Comparison of ENCODE assay signal across 18 cellular contexts in the genomic region with DNA sequence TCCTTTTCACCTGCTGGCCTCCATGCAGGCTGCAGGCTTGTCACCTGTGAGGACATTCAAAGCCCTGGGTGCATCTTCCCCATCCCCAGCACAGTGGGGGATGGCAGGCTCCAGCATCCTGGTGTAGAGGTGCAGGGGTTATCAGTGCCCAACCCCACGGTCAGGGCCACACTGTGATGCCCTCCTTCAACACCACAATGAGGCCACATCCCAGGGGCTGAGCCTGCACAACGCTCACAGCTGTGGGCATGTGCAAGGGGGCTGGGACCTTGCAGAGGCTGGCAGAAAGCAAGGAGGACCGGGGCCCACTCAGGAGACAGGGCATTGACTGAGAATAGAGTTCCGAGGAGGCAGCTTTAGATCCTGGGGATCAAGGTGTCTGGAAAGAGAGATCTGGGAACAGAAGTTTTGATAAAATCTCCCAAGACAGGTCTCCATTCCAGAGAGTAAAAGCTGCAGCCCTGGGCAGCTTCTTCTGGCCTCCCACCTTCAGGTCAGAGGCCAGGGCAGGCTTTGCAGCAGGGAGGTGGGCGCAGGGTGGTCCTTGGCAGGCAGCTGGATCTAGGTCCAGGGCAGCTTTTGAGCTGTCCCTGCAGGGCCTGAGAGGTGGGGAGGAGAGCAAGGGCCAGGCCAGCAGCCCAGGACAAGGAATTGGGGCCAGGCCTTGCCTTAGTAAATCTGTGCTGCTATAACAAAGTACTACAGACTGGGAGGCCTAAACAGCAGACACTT.
A peak's percentile ranks its signal among the peaks of the same experiment; 100 is the strongest.
DNase-seq lines count a peak whose midpoint lies in the region; ATAC-seq and TF ChIP-seq lines count a peak whose summit lies in the region.
"Had no signal": no experiment of that assay in that cellular context is flagged by ENCODE, and none has a peak within 500 bp of the region (broad histone marks: within the 10 kb centered on the region; RNA-seq: fewer than 3 reads in every experiment).

No MANE protein-coding gene starts in this region.

- H2BK5ac ChIP-seq in neuronal stem cell (ENCODE audit: low read length) = peak overlapping the region; percentile 76

- H3K4me1 ChIP-seq in neuronal stem cell (ENCODE audit: control insufficient read depth in 2 of 2, insufficient read depth in 1 of 2, low read depth in 1 of 2, low read length in 2 of 2) (peaks cover 0 to 2% of the 10 kb centered on the region in 2 donors), upper lobe of right lung (no peaks in the 10 kb centered on the region)

- H3K27ac ChIP-seq in neuronal stem cell (replicated peaks; ENCODE audit: low read length) = no peak overlapping the region
- no peak overlapping the region for H3K27ac ChIP-seq in upper lobe of right lung
- H3K27ac ChIP-seq: GM23248, HL-60 had no signal

- no peak overlapping the region for H3K9ac ChIP-seq in neuronal stem cell (ENCODE audit: low read depth, low read length, poor library complexity)
- H3K9ac ChIP-seq: GM23248 had no signal

- H2BK12ac ChIP-seq in neuronal stem cell (ENCODE audit: low read length) = no peak overlapping the region

- ATAC-seq in upper lobe of right lung (peak; percentile 22), GM21786 (IDR thresholded peaks at IDR 0.05; ENCODE audit: unreplicated experiment) (no peak), HG03175 (IDR thresholded peaks at IDR 0.05; ENCODE audit: unreplicated experiment) (no peak)
- ATAC-seq: HCT116 had no signal

- no CpG with 5 or more reads among the region's 5 CpGs for WGBS in neuronal stem cell (ENCODE audit: extremely low coverage in 2 of 2, insufficient read length in 2 of 2, insufficient replicate concordance in 1 of 2), 2 donors

- peaks cover 0 to 10% of the 10 kb centered on the region in 2 donors for H3K9me3 ChIP-seq in neuronal stem cell (replicated peaks in 1 of 2; ENCODE audit: control insufficient read depth in 2 of 2, insufficient read depth in 1 of 2, low read depth in 1 of 2, low read length in 2 of 2)
- H3K9me3 ChIP-seq in upper lobe of right lung = no peaks in the 10 kb centered on the region

- no peak overlapping the region for H4K8ac ChIP-seq in neuronal stem cell (ENCODE audit: low read depth, low read length)

- H3K4me3 ChIP-seq in H7 (ENCODE audit: insufficient read depth, low read depth, low read length) = no peak overlapping the region
- H3K4me3 ChIP-seq in neuronal stem cell (ENCODE audit: low read length in 2 of 2) = no peak overlapping the region
- no peak overlapping the region for H3K4me3 ChIP-seq in upper lobe of right lung
- H3K4me3 ChIP-seq: GM23248 had no signal

- peak overlapping the region; percentile 66 for H3K23ac ChIP-seq in neuronal stem cell (ENCODE audit: low read depth, low read length, poor library complexity)

- no peak overlapping the region for H3K4ac ChIP-seq in neuronal stem cell (ENCODE audit: low read length)

- TF ChIP-seq CTCF in upper lobe of right lung (IDR thresholded peaks at IDR 0.05) = no peak

- no peak overlapping the region for H2AFZ ChIP-seq in neuronal stem cell (ENCODE audit: low read length)
- H2AFZ ChIP-seq: GM23248 had no signal

- H3K18ac ChIP-seq in neuronal stem cell (ENCODE audit: low read length) = peak overlapping the region; percentile 74

- peak overlapping the region; percentile 86 for H3K14ac ChIP-seq in neuronal stem cell (ENCODE audit: low read length)

- no peaks in the 10 kb centered on the region for H3K27me3 ChIP-seq in H7 (ENCODE audit: control insufficient read depth, insufficient read depth, low read length)
- no peaks in the 10 kb centered on the region for H3K27me3 ChIP-seq in neuronal stem cell (ENCODE audit: control insufficient read depth in 3 of 3, insufficient read depth in 3 of 3, low read depth in 1 of 3, low read length in 3 of 3)
- no peaks in the 10 kb centered on the region for H3K27me3 ChIP-seq in upper lobe of right lung

- H2AK5ac ChIP-seq in neuronal stem cell (ENCODE audit: low read depth, low read length) = peak overlapping the region; percentile 68

- no peak overlapping the region for H3K4me2 ChIP-seq in neuronal stem cell (ENCODE audit: insufficient read depth, low read length, poor library complexity, severe bottlenecking)

- DNase-seq in H7 = peak; percentile 14
- peak; percentile 34 for DNase-seq in ecto neural progenitor cell (ENCODE audit: low spot score)
- no peak for DNase-seq in neuronal stem cell (ENCODE audit: low spot score)
- DNase-seq in upper lobe of right lung = no peak
- DNase-seq in NCI-H1436 (lab: John Stamatoyannopoulos, UW) = no peak
- DNase-seq: COR-L47, DMS53, GM23248, Kasumi-1, NCI-H1105, NCI-H187, NCI-H345, NCI-H526, SIG-M5 had no signal

- no peaks in the 10 kb centered on the region for H3K79me1 ChIP-seq in neuronal stem cell (ENCODE audit: low read depth, low read length)

- intact Hi-C loops in upper lobe of right lung (cut with DNase I) = no loop called here

- H2BK15ac ChIP-seq in neuronal stem cell (ENCODE audit: low read length) = no peak overlapping the region

- no peak overlapping the region for H4K91ac ChIP-seq in neuronal stem cell (ENCODE audit: low read depth, low read length, poor library complexity)

- no peaks in the 10 kb centered on the region for H3K36me3 ChIP-seq in H7 (replicated peaks; ENCODE audit: control insufficient read depth, insufficient read depth, low read length)
- no peaks in the 10 kb centered on the region for H3K36me3 ChIP-seq in neuronal stem cell (replicated peaks in 1 of 2; ENCODE audit: control insufficient read depth in 2 of 2, insufficient read depth in 2 of 2, low read length in 2 of 2)
- H3K36me3 ChIP-seq in upper lobe of right lung = no peaks in the 10 kb centered on the region

- no peak overlapping the region for H2BK120ac ChIP-seq in neuronal stem cell (ENCODE audit: low read depth, low read length)

Comparison
In these comparisons a context has a peak if more than half of its experiments do, and no peak if none do; other contexts are left out.
1. DNase-seq: peak in H7 (single experiment) and ecto neural progenitor cell (single experiment); none in neuronal stem cell (single experiment), upper lobe of right lung (single experiment) and NCI-H1436 (single experiment).